ENCODE assay signal across 23 cellular contexts in the genomic region with DNA sequence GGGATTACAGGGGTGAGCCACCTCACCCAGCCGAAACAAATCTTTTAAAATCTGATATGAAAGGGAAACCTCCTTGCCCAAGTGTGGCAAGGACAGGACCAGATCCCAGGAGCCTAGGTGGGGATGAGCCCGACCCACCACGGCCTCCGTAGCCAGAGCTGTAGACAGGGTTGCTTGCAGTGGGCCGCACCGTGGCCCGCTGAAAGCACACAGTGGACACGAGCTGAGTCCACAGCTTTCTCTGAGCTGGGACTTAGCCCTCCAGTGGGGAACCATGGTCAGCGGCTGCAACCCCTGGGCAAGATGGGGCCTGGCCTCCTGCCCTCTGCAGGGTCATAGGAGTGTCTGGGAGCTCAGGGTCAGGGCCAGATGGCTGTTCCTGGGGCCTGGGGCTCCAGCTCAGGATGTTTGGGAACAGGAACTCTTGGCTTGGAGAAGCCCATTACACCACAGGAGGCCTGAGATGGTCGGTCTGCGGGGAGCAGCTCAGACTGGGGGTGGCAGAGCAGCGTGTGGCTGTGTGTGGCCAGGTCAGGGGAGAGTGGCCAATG. TPM values are rescaled to one million over a fixed set of nuclear protein-coding genes. Genes with fewer than 3 reads are reported as not detected.
"Had no signal": no experiment of that assay in that cellular context is flagged by ENCODE, and none has a peak within 500 bp of the region (broad histone marks: within the 10 kb centered on the region; RNA-seq: fewer than 3 reads in every experiment).

No MANE protein-coding gene starts in this region.

- H3K27me3 Mint-ChIP-seq: activated CD4-positive, alpha-beta memory T cell treated with anti-CD3 and anti-CD28 coated beads for 36 hours; naive B cell had no signal

- H3K36me3 Mint-ChIP-seq: activated CD4-positive, alpha-beta memory T cell treated with anti-CD3 and anti-CD28 coated beads for 36 hours; naive B cell had no signal

- DNase-seq: activated CD4-positive, alpha-beta memory T cell treated with anti-CD3 and anti-CD28 coated beads for 36 hours; activated CD4-positive, alpha-beta T cell treated with anti-CD3 and anti-CD28 coated beads for 1 hour; activated CD8-positive, alpha-beta memory T cell treated with anti-CD3 and anti-CD28 coated beads, Interleukin-2, amount 50 U/mL, for 48 hours; adrenal gland; caudate nucleus; effector CD8-positive, alpha-beta T cell; naive B cell; sigmoid colon; SK-N-SH; stimulated activated CD4-positive, alpha-beta T cell treated with anti-CD3 and anti-CD28 coated beads, Interleukin-12 subunit alpha, Interleukin-12 subunit beta, amount 100 ng/mL, for 4 hours; stimulated activated CD4-positive, alpha-beta T cell treated with anti-CD3 and anti-CD28 coated beads, Interleukin-2, amount 100 ng/mL, for 48 hours; stimulated activated CD8-positive, alpha-beta memory T cell treated with anti-CD3 and anti-CD28 coated beads, Interleukin-4, amount 100 ng/mL, for 48 hours; stomach had no signal

- H3K27ac Mint-ChIP-seq: activated CD4-positive, alpha-beta memory T cell treated with anti-CD3 and anti-CD28 coated beads for 36 hours; activated T-helper 2 cell treated with anti-CD3 and anti-CD28 coated beads, Interferon-gamma antibody, Interleukin-2, Interleukin-4, amounts not matched to agents 10 μg/mL and 5 μg/mL and 100 μg/mL, durations not matched to agents 14 hours and 24 hours and 36 hours had no signal

- H3K4me3 Mint-ChIP-seq: activated CD4-positive, alpha-beta memory T cell treated with anti-CD3 and anti-CD28 coated beads for 36 hours; naive B cell had no signal

- ATAC-seq: heart left ventricle had no signal

- H3K9me3 Mint-ChIP-seq: activated CD4-positive, alpha-beta memory T cell treated with anti-CD3 and anti-CD28 coated beads for 36 hours; activated T-helper 2 cell treated with anti-CD3 and anti-CD28 coated beads, Interferon-gamma antibody, Interleukin-2, Interleukin-4, amounts not matched to agents 10 μg/mL and 5 μg/mL and 100 μg/mL, durations not matched to agents 14 hours and 24 hours and 36 hours; naive B cell had no signal

RNA-seq across cellular contexts. Expression of gene GP9, which starts 24.7 kb away (rescaled TPM):
- total RNA-seq: activated CD4-positive, alpha-beta memory T cell treated with anti-CD3 and anti-CD28 coated beads for 36 hours; activated T-helper 2 cell treated with anti-CD3 and anti-CD28 coated beads, Interferon-gamma antibody, Interleukin-2, Interleukin-4, amounts not matched to agents 10 μg/mL and 5 μg/mL and 100 μg/mL, durations not matched to agents 14 hours and 24 hours and 36 hours; adrenal gland; fibroblast of lung; frontal cortex; heart left ventricle; lung microvascular endothelial cell; osteoblast; pulmonary artery endothelial cell; sigmoid colon; stomach; T-helper 2 cell treated with Interferon-gamma antibody and Interleukin-4, amounts not matched to agents 100 ng/mL and 5 ng/mL, for 36 hours; thoracic aorta; ureter had no signal
